ENCODE assay signal across 14 cellular contexts in the genomic region with DNA sequence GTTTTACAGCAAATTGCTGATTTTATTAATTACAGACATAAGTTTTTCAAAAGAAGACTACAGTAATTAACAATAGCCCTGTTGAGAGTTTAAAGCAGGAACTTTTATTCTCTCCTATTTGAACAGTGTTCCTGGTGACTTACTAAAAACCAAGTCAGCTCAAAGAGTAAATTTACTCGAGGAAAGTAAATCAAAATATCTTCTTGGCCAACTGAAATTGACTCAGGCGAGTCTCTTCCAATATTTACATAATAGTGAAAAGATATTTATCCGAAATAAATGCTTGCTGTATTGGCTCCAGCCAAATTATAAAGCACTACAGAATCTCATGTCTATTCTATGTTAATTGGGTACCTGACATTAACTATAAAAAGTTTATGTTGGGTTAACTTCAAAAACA. TPM values are rescaled to one million over a fixed set of nuclear protein-coding genes. Genes with fewer than 3 reads are reported as not detected.
A peak's percentile ranks its signal among the peaks of the same experiment; 100 is the strongest.
DNase-seq lines count a peak whose midpoint lies in the region; ATAC-seq and TF ChIP-seq lines count a peak whose summit lies in the region.
"Had no signal": no experiment of that assay in that cellular context is flagged by ENCODE, and none has a peak within 500 bp of the region (broad histone marks: within the 10 kb centered on the region; RNA-seq: fewer than 3 reads in every experiment).

No MANE protein-coding gene starts in this region.

- in situ Hi-C loops in transverse colon (cut with MboI; ENCODE audit: low pct_ligation_motif_present in 1 of 4, low pct_unique_long_range_greater_than_20kb in 1 of 4, low sequenced_read_pairs in 3 of 4), result no loop called here

- H3K9me3 ChIP-seq in SK-N-SH (no peaks in the 10 kb centered on the region), transverse colon (no peaks in the 10 kb centered on the region)
- H3K9me3 ChIP-seq: mucosa of descending colon, right lobe of liver had no signal

- peak overlapping the region; percentile 40 for H3K4me3 Mint-ChIP-seq in central memory CD8-positive, alpha-beta T cell
- peak overlapping the region in 6 of 8 donors; percentile 3 to 79 (median 58) for H3K4me3 Mint-ChIP-seq in naive B cell

- H3K36me3 ChIP-seq in SK-N-SH (replicated peaks in 1 of 2; ENCODE audit: control insufficient read depth in 1 of 2, insufficient read depth in 2 of 2, low read length in 1 of 2) (peaks cover 0 to 5% of the 10 kb centered on the region in 2 experiments), transverse colon (no peaks in the 10 kb centered on the region), mesendoderm (ENCODE audit: control insufficient read depth, insufficient read depth, low read length) (no peaks in the 10 kb centered on the region)
- H3K36me3 ChIP-seq: right lobe of liver had no signal

- 67% methylated on average over 3 of the region's 3 CpGs for WGBS in SK-N-SH (ENCODE audit: low lambda C conversion rate)
- 56 to 67% methylated on average over 3 of the region's 3 CpGs for WGBS in transverse colon (ENCODE audit: low coverage in 1 of 2), 2 donors
- WGBS in mesendoderm (ENCODE audit: extremely low coverage, insufficient coverage, low lambda C conversion rate), result no CpG with 5 or more reads among the region's 3 CpGs

- no peak for TF ChIP-seq RAD21 in SK-N-SH (IDR thresholded peaks at IDR 0.05; ENCODE audit: low read length)

- peaks cover 66% of the 10 kb centered on the region for H3F3A ChIP-seq in SK-N-SH (replicated peaks; ENCODE audit: insufficient read depth)

- H3K4me3 ChIP-seq in SK-N-SH (ENCODE audit: low read depth in 2 of 2, low read length in 1 of 2) (no peak overlapping the region), transverse colon (no peak overlapping the region), mesendoderm (ENCODE audit: low read length) (no peak overlapping the region)
- H3K4me3 ChIP-seq: mucosa of descending colon, right lobe of liver had no signal

- peaks cover 4% of the 10 kb centered on the region for H3K79me1 ChIP-seq in mesendoderm (ENCODE audit: low read length)

- peak overlapping the region; percentile 56; the same call in 1 of the 2 replicates for H3K4me2 ChIP-seq in SK-N-SH
- no peak overlapping the region for H3K4me2 ChIP-seq in mesendoderm (ENCODE audit: low read length)

- TF ChIP-seq CTCF in SK-N-SH (IDR thresholded peaks at IDR 0.05), result no peak
- no peak for TF ChIP-seq CTCF in transverse colon (IDR thresholded peaks at IDR 0.05)

- H3K4me1 ChIP-seq in SK-N-SH (ENCODE audit: control insufficient read depth in 1 of 2, insufficient read depth in 2 of 2, low read depth in 1 of 2, low read length in 1 of 2) (peaks cover 29 to 65% of the 10 kb centered on the region in 2 experiments), transverse colon (peaks cover 5 to 49% (median 13%) of the 10 kb centered on the region in 4 donors), mesendoderm (ENCODE audit: control insufficient read depth, low read depth, low read length) (peaks cover 10% of the 10 kb centered on the region)

- no peaks in the 10 kb centered on the region for H4K20me1 ChIP-seq in SK-N-SH (ENCODE audit: insufficient read depth)

- no peak overlapping the region for H2BK5ac ChIP-seq in mesendoderm (ENCODE audit: low read length)

- peaks cover 47% of the 10 kb centered on the region for H3K4me1 Mint-ChIP-seq in central memory CD8-positive, alpha-beta T cell
- peaks cover 38 to 48% (median 39%) of the 10 kb centered on the region in 3 donors for H3K4me1 Mint-ChIP-seq in naive B cell

- DNase-seq in SK-N-SH (no peak), naive B cell (no peak), transverse colon (no peak), mesendoderm (no peak)
- no peak for DNase-seq in central memory CD8-positive, alpha-beta T cell (ENCODE audit: low spot score in 2 of 2)
- DNase-seq: 8988T, mucosa of descending colon, NCI-H1417, right lobe of liver, T-helper 9 cell had no signal

- H3K36me3 Mint-ChIP-seq in central memory CD8-positive, alpha-beta T cell (ENCODE audit: insufficient read depth), result peaks cover 2% of the 10 kb centered on the region
- peaks cover 0 to 6% of the 10 kb centered on the region in 2 donors for H3K36me3 Mint-ChIP-seq in naive B cell
- H3K36me3 Mint-ChIP-seq: activated naive CD4-positive, alpha-beta T cell treated with anti-CD3 and anti-CD28 coated beads, Interleukin-2, amount 50 U/mL, for 72 hours had no signal

- H4K5ac ChIP-seq in mesendoderm (ENCODE audit: low read length), result no peak overlapping the region

- TF ChIP-seq EP300 in SK-N-SH (IDR thresholded peaks at IDR 0.05; ENCODE audit: borderline replicate concordance in 1 of 2, low read depth in 1 of 2, low read length in 1 of 2), result no peak
- TF ChIP-seq EP300 in transverse colon (IDR thresholded peaks at IDR 0.05; ENCODE audit: low read depth), result no peak

- no peak overlapping the region for H3K4ac ChIP-seq in mesendoderm (ENCODE audit: low read depth, low read length)

- no peak overlapping the region for H3K18ac ChIP-seq in mesendoderm (ENCODE audit: low read length)

- H3K9ac ChIP-seq in SK-N-SH (peak overlapping the region; percentile 69; the same call in 1 of the 2 replicates), mesendoderm (ENCODE audit: low read length) (no peak overlapping the region)

- no peak overlapping the region for H4K8ac ChIP-seq in mesendoderm (ENCODE audit: low read depth, low read length)

- POLR2A ChIA-PET in SK-N-SH (lab: Yijun Ruan, JAX), result no interaction called here

- H3K27ac Mint-ChIP-seq in central memory CD8-positive, alpha-beta T cell (ENCODE audit: low read depth), result peak overlapping the region; percentile 74
- H3K27ac Mint-ChIP-seq in naive B cell, result peak overlapping the region in 4 of 6 donors; percentile 60 to 95 (median 88)
- H3K27ac Mint-ChIP-seq: activated naive CD4-positive, alpha-beta T cell treated with anti-CD3 and anti-CD28 coated beads, Interleukin-2, amount 50 U/mL, for 72 hours had no signal

- no peaks in the 10 kb centered on the region for H3K9me2 ChIP-seq in SK-N-SH

- intact Hi-C loops in transverse colon (cut with DNase I; ENCODE audit: low total_unique reads), result no loop called here

- H3K23ac ChIP-seq in mesendoderm (ENCODE audit: low read length), result no peak overlapping the region

- H2AFZ ChIP-seq in SK-N-SH (ENCODE audit: low read depth), result no peak overlapping the region

- no peak overlapping the region for H2BK120ac ChIP-seq in mesendoderm (ENCODE audit: low read depth, low read length)

- no peaks in the 10 kb centered on the region for H3K27me3 Mint-ChIP-seq in central memory CD8-positive, alpha-beta T cell
- H3K27me3 Mint-ChIP-seq in naive B cell, result no peaks in the 10 kb centered on the region

- H3K79me2 ChIP-seq in SK-N-SH (ENCODE audit: insufficient read depth) (peaks cover 92% of the 10 kb centered on the region), mesendoderm (ENCODE audit: control insufficient read depth, insufficient read depth, low read length) (no peaks in the 10 kb centered on the region)

- ATAC-seq in SK-N-SH treated with all-trans-retinoic acid at 6 μM for 48 hours (no peak), naive B cell (ENCODE audit: low read depth in 2 of 2) (no peak), GM18498 (IDR thresholded peaks at IDR 0.05; ENCODE audit: unreplicated experiment) (no peak), HG03460 (IDR thresholded peaks at IDR 0.05; ENCODE audit: unreplicated experiment) (no peak)
- ATAC-seq in central memory CD8-positive, alpha-beta T cell (replicated peaks; ENCODE audit: extremely low read depth, poor library complexity, severe bottlenecking), result no peak
- ATAC-seq: activated naive CD4-positive, alpha-beta T cell treated with anti-CD3 and anti-CD28 coated beads, Interleukin-2, amount 50 U/mL, for 72 hours had no signal

- H3K27ac ChIP-seq in SK-N-SH (ENCODE audit: low read depth in 2 of 2, low read length in 1 of 2), result peak overlapping the region; percentile 48 to 99; a peak in 3 of 4 replicates
- peak overlapping the region; percentile 44 to 68 (median 62) for H3K27ac ChIP-seq in transverse colon
- no peak overlapping the region for H3K27ac ChIP-seq in mesendoderm (ENCODE audit: low read depth, low read length)
- H3K27ac ChIP-seq: right lobe of liver had no signal

- no peak overlapping the region for H3K56ac ChIP-seq in mesendoderm (ENCODE audit: low read length)

- no peak overlapping the region for H2BK15ac ChIP-seq in mesendoderm (replicated peaks; ENCODE audit: low read depth)

- H2AK5ac ChIP-seq in mesendoderm (ENCODE audit: low read length), result no peak overlapping the region

- CTCF ChIA-PET in SK-N-SH (lab: Yijun Ruan, JAX), result interaction anchor here (1.2 to 2.7 kb wide), 4 partner anchors 10 to 95 kb away, joined by 3 to 9 read pairs (median 4); no protein-coding TSS in a partner anchor

- H3K27me3 ChIP-seq in SK-N-SH (ENCODE audit: insufficient read depth), result no peaks in the 10 kb centered on the region
- no peaks in the 10 kb centered on the region for H3K27me3 ChIP-seq in transverse colon
- no peaks in the 10 kb centered on the region for H3K27me3 ChIP-seq in mesendoderm (ENCODE audit: insufficient read depth, low read length, poor library complexity)
- H3K27me3 ChIP-seq: right lobe of liver had no signal

- H3K9me3 Mint-ChIP-seq in central memory CD8-positive, alpha-beta T cell, result no peaks in the 10 kb centered on the region
- no peaks in the 10 kb centered on the region for H3K9me3 Mint-ChIP-seq in naive B cell
- H3K9me3 Mint-ChIP-seq: activated naive CD4-positive, alpha-beta T cell treated with anti-CD3 and anti-CD28 coated beads, Interleukin-2, amount 50 U/mL, for 72 hours had no signal

- TF ChIP-seq POLR2A in transverse colon (IDR thresholded peaks at IDR 0.05), result no peak

TF ChIP-seq in SK-N-SH, 30 proteins besides CTCF, POLR2A, EP300 and RAD21 (continues in another document):
- TF ChIP-seq POLR2AphosphoS5 (IDR thresholded peaks at IDR 0.05; ENCODE audit: low read depth, low read length), result no peak
- TF ChIP-seq GATA2 (CRISPR knock-in tag; IDR thresholded peaks at IDR 0.05), result no peak
- TF ChIP-seq RCOR1 (IDR thresholded peaks at IDR 0.05; ENCODE audit: low read length), result no peak

TF ChIP-seq in SK-N-SH treated with all-trans-retinoic acid at 6 μM for 48 hours, 23 proteins besides CTCF, POLR2A, EP300 and RAD21 (continues in another document):
- TF ChIP-seq ZNF8 (CRISPR knock-in tag; IDR thresholded peaks at IDR 0.05) (no peak), ZNF70 (CRISPR knock-in tag; IDR thresholded peaks at IDR 0.05) (no peak)

RNA-seq across cellular contexts. Expression of a gene that starts 13.2 kb away (rescaled TPM):
- polyA plus RNA-seq in SK-N-SH (2012; rRNA removed) (55.1 and 56.8 TPM in 2 replicates), naive B cell (ENCODE audit: low read depth in 6 of 6) (1 to 10 TPM; 2.1 to 5.7 (median 2.7) TPM)
- polyA plus RNA-seq in SK-N-SH (2012; cell fraction: cytosol; rRNA removed), result 28.3 and 39.7 TPM in 2 replicates
- polyA plus RNA-seq in SK-N-SH (2012; cell fraction: nucleus; rRNA removed), result 98.4 and 108 TPM in 2 replicates
- 10 to 100 TPM; 15.0 to 25.4 (median 19.4) TPM for total RNA-seq in transverse colon
- 9.0 TPM for polyA plus RNA-seq in mesendoderm (2013, experiment 1 of 2)
- polyA plus RNA-seq in mesendoderm (2013, experiment 2 of 2), result 9.2 TPM

Comparison
In these comparisons a context has a peak if more than half of its experiments do, and no peak if none do; other contexts are left out.
1. RNA of a gene that starts 13.2 kb away (polyA plus RNA-seq): 28.3 to 108 TPM in SK-N-SH; 2.1 to 5.7 TPM in naive B cell; every median in the first group is over 4 times any median in the second.